ENCODE assay signal across 10 cellular contexts in genomic region chr22:39457546-39458442, GRCh38. TPM values are rescaled to one million over a fixed set of nuclear protein-coding genes. Genes with fewer than 3 reads are reported as not detected.
DNase-seq lines count a peak whose midpoint lies in the region; ATAC-seq, FAIRE-seq and TF ChIP-seq lines count a peak whose summit lies in the region.
"Had no signal": no experiment of that assay in that cellular context is flagged by ENCODE, and none has a peak within 500 bp of the region (broad histone marks: within the 10 kb centered on the region; RNA-seq: fewer than 3 reads in every experiment).

No MANE protein-coding gene starts in this region.

- FAIRE-seq in GM12892 (lab: Jason Lieb, UNC), result peak; percentile 88

- DNase-seq in GM12892 (ENCODE audit: insufficient read length) (peak; percentile 71), T-cell (no peak), glutamatergic neuron (peak; percentile 52), skeletal muscle cell (ENCODE audit: low read depth) (no peak), Kasumi-1 (lab: John Stamatoyannopoulos, UW) (no peak), foreskin melanocyte (no peak)
- DNase-seq: islet precursor cell had no signal

- TF ChIP-seq POLR2A in GM12892 (IDR thresholded peaks at IDR 0.05; ENCODE audit: low read depth, low read length), result no peak; the same call in 1 of the 2 replicates

- H3K36me3 Mint-ChIP-seq in T-cell (peaks cover 4% of the 10 kb centered on the region), glutamatergic neuron (ENCODE audit: unreplicated experiment) (peaks cover 5% of the 10 kb centered on the region)

- H3K4me3 ChIP-seq in skeletal muscle cell (ENCODE audit: low read depth, low read length), result peak overlapping the region; percentile 34

- H3K27ac Mint-ChIP-seq in T-cell (no peak overlapping the region), glutamatergic neuron (ENCODE audit: unreplicated experiment) (peak overlapping the region; percentile 76)

- H3K9me3 Mint-ChIP-seq in T-cell (no peaks in the 10 kb centered on the region), glutamatergic neuron (ENCODE audit: unreplicated experiment) (peaks cover 13% of the 10 kb centered on the region)

- no peak for TF ChIP-seq CTCF in glutamatergic neuron (IDR thresholded peaks at IDR 0.05; ENCODE audit: partially characterized antibody, unreplicated experiment)

- CTCF ChIA-PET in T-cell (lab: Charles Lee), result no interaction called here

- H3K4me1 Mint-ChIP-seq in T-cell, result peaks cover 18 to 21% (median 19%) of the 10 kb centered on the region in 3 donors
- H3K4me1 Mint-ChIP-seq in glutamatergic neuron (ENCODE audit: low read depth, unreplicated experiment), result peaks cover 9% of the 10 kb centered on the region

- H3K4me3 Mint-ChIP-seq in T-cell, result peak overlapping the region; percentile 37 to 68 (median 56)
- H3K4me3 Mint-ChIP-seq in glutamatergic neuron (ENCODE audit: unreplicated experiment), result peak overlapping the region; percentile 90

- ATAC-seq in T-cell (replicated peaks in 1 of 4), result peak; percentile 39 to 65 (median 50)
- no peak for ATAC-seq in HG03342 (IDR thresholded peaks at IDR 0.05; ENCODE audit: unreplicated experiment)
- no peak for ATAC-seq in HG03439 (IDR thresholded peaks at IDR 0.05; ENCODE audit: unreplicated experiment)
- ATAC-seq: HCT116 had no signal

- POLR2A ChIA-PET in T-cell (lab: Charles Lee), result no interaction called here

- H3K27me3 Mint-ChIP-seq in T-cell, result peaks cover 23 to 50% of the 10 kb centered on the region in 2 donors
- H3K27me3 Mint-ChIP-seq in glutamatergic neuron (ENCODE audit: unreplicated experiment), result peaks cover 16% of the 10 kb centered on the region

RNA-seq across cellular contexts. Expression of gene MGAT3, which starts 1.0 kb away (rescaled TPM):
- polyA plus RNA-seq in GM12892 (2012; ENCODE audit: missing spikeins), result 16.6 TPM
- total RNA-seq in T-cell, result 1 to 10 TPM in 3 of 5 donors, under 1 TPM in 2; 0.23 to 2.7 (median 1.1) TPM
- 12.8 TPM for total RNA-seq in glutamatergic neuron (ENCODE audit: unreplicated experiment)

RNA-seq across cellular contexts. Expression of gene MIEF1, which starts 44.3 kb away (rescaled TPM):
- 15.2 TPM for polyA plus RNA-seq in GM12892 (2012; ENCODE audit: missing spikeins)
- total RNA-seq in T-cell, result 10 to 100 TPM; 19.7 to 44.1 (median 38.5) TPM
- 40.0 TPM for total RNA-seq in glutamatergic neuron (ENCODE audit: unreplicated experiment)

RNA-seq across cellular contexts. Expression of gene TAB1, which starts 58.2 kb away (rescaled TPM):
- polyA plus RNA-seq in GM12892 (2012; ENCODE audit: missing spikeins), result 6.8 TPM
- 10 to 100 TPM; 24.1 to 46.7 (median 44.0) TPM for total RNA-seq in T-cell
- 27.5 TPM for total RNA-seq in glutamatergic neuron (ENCODE audit: unreplicated experiment)

Comparison
In these comparisons a context has a peak if more than half of its experiments do, and no peak if none do; other contexts are left out.
1. DNase-seq: peak in GM12892 (single experiment) and glutamatergic neuron (single experiment); none in T-cell (0 of 34), skeletal muscle cell (single experiment), Kasumi-1 (0 of 2) and foreskin melanocyte (single experiment).
2. ATAC-seq: peak in T-cell (4 of 4); none in HG03342 (single experiment) and HG03439 (single experiment).